7 cellular contexts compared by ENCODE assay signal in the genomic region with DNA sequence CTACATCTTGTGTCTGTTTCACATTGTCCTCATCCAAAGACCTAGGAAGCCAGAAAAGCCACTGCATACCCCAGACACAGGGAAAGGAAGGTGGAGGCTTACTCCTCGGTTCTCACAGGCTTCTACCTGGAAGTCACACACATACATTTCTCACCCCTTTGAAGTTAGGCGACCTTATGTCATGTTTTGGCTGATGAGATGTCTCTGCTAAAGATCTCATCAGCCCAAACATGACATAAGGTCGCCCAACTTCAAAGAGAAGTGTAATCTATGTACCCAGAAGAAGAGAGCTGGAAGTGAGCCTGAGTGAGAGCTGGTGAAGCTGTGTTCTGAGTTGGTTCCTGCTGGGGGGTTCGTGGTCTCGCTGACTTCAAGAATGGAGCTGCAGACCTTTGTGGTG.
"Had no signal": no experiment of that assay in that cellular context is flagged by ENCODE, and none has a peak within 500 bp of the region (broad histone marks: within the 10 kb centered on the region; RNA-seq: fewer than 3 reads in every experiment).

No MANE protein-coding gene starts in this region.

- FAIRE-seq: H1, H54, HTR-8/SVneo had no signal

- DNase-seq: H9, HCEC 1CT, KG1 had no signal

- H3K4me3 ChIP-seq: GM23338 had no signal

- ATAC-seq: GM23338 had no signal

- H3K4me2 ChIP-seq: GM23338 had no signal

- H2AFZ ChIP-seq: GM23338 had no signal
